Comparison of ENCODE assay signal across 17 cellular contexts in the genomic region with DNA sequence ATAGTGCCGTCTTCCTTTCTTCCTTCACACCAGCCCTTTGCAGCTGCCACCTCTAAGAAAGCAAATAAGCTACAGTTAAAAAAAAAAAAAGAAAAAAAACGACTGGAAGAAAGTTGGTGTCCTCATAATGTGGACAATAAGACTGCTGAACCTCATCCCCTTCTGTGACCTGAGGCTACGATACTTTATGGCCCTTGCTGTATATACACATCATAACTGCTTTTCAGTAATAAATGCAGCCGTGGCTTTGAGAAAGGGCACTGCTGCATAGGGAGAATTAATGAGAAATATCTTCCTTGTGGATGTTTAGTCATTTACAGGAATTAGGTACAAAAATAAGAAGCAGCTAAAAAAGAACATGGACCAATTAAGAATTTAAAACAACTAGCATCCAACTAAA.
DNase-seq lines count a peak whose midpoint lies in the region; ATAC-seq, FAIRE-seq and TF ChIP-seq lines count a peak whose summit lies in the region.
"Had no signal": no experiment of that assay in that cellular context is flagged by ENCODE, and none has a peak within 500 bp of the region (broad histone marks: within the 10 kb centered on the region; RNA-seq: fewer than 3 reads in every experiment).

No MANE protein-coding gene starts in this region.

- ATAC-seq in GM23338 = no peak
- no peak for ATAC-seq in pancreas
- ATAC-seq: HCT116 had no signal

- H3K27ac ChIP-seq in GM23338 (ENCODE audit: low read depth) (no peak overlapping the region), hepatocyte (no peak overlapping the region), pancreas (no peak overlapping the region)
- H3K27ac ChIP-seq: KMS-11 had no signal

- intact Hi-C loops in pancreas (cut with DNase I) = no loop called here

- no peaks in the 10 kb centered on the region for H3K36me3 Mint-ChIP-seq in GM23338 (ENCODE audit: low read depth)

- H3K36me3 ChIP-seq in GM23338 (ENCODE audit: insufficient read depth) (no peaks in the 10 kb centered on the region), hepatocyte (replicated peaks; ENCODE audit: insufficient read depth, low read depth) (no peaks in the 10 kb centered on the region), neuron (ENCODE audit: insufficient read depth, low read length) (no peaks in the 10 kb centered on the region), pancreas (no peaks in the 10 kb centered on the region)

- H3K79me2 ChIP-seq in GM23338 (replicated peaks; ENCODE audit: insufficient read depth) = no peaks in the 10 kb centered on the region
- H3K79me2 ChIP-seq in hepatocyte = no peaks in the 10 kb centered on the region

- H3K9me2 ChIP-seq in GM23338 (ENCODE audit: insufficient read depth) (no peaks in the 10 kb centered on the region), hepatocyte (replicated peaks; ENCODE audit: insufficient read depth) (no peaks in the 10 kb centered on the region)
- H3K9me2 ChIP-seq: SK-N-SH had no signal

- no peak for FAIRE-seq in pancreas (lab: Jason Lieb, UNC)

- peaks cover 20% of the 10 kb centered on the region for H3K4me1 Mint-ChIP-seq in GM23338
- H3K4me1 Mint-ChIP-seq: B cell had no signal

- H3K27me3 ChIP-seq in GM23338 (ENCODE audit: insufficient read depth) (no peaks in the 10 kb centered on the region), hepatocyte (no peaks in the 10 kb centered on the region), neuron (ENCODE audit: insufficient read depth, low read length) (no peaks in the 10 kb centered on the region), pancreas (no peaks in the 10 kb centered on the region)

- H3K9me3 Mint-ChIP-seq in GM23338 = peaks cover 2% of the 10 kb centered on the region; the same call in 1 of the 3 replicates

- H2AFZ ChIP-seq in GM23338 (peak overlapping the region; percentile 80; the same call in 1 of the 2 replicates), hepatocyte (no peak overlapping the region), neuron (ENCODE audit: low read depth, low read length) (no peak overlapping the region)

- TF ChIP-seq CTCF in GM23338 (conservative IDR thresholded peaks at IDR 0.05; ENCODE audit: low read depth in 2 of 2) = no peak
- no peak for TF ChIP-seq CTCF in hepatocyte (IDR thresholded peaks at IDR 0.05; ENCODE audit: poor library complexity)
- no peak for TF ChIP-seq CTCF in pancreas (IDR thresholded peaks at IDR 0.05)

- H3K4me3 Mint-ChIP-seq in GM23338 = no peak overlapping the region
- H3K4me3 Mint-ChIP-seq: B cell had no signal

- H3K4me1 ChIP-seq in GM23338 (ENCODE audit: insufficient read depth) (peaks cover 17% of the 10 kb centered on the region), hepatocyte (ENCODE audit: insufficient read depth) (no peaks in the 10 kb centered on the region), neuron (ENCODE audit: insufficient read depth, low read length) (peaks cover 85% of the 10 kb centered on the region), pancreas (no peaks in the 10 kb centered on the region)

- H4K20me1 ChIP-seq in GM23338 (replicated peaks; ENCODE audit: insufficient read depth) (no peaks in the 10 kb centered on the region), hepatocyte (ENCODE audit: insufficient read depth, poor library complexity, severe bottlenecking) (no peaks in the 10 kb centered on the region)

- DNase-seq in GM23338 (ENCODE audit: low spot score) (no peak), NCI-H2227 treated with DMSO at 0.1 percent for 48 hours (lab: John Stamatoyannopoulos, UW) (peak; percentile 49), hepatocyte (ENCODE audit: low spot score) (peak; percentile 10), NCI-H2081 treated with DMSO at 0.1 percent for 48 hours (lab: John Stamatoyannopoulos, UW) (no peak), pancreas (no peak), globus pallidus (ENCODE audit: low spot score) (no peak)
- DNase-seq: DND-41, NCI-H2029 treated with DMSO at 0.1 percent for 48 hours, NCI-H2171 treated with DMSO at 0.1 percent for 48 hours, NCI-H510A, NCI-H774, SHP77, SK-N-SH had no signal

- peaks cover 1% of the 10 kb centered on the region for H3K27me3 Mint-ChIP-seq in GM23338 (ENCODE audit: insufficient read depth, low read depth, poor library complexity)
- H3K27me3 Mint-ChIP-seq: B cell had no signal

- H3K9me3 ChIP-seq in hepatocyte (ENCODE audit: low read depth) (no peaks in the 10 kb centered on the region), neuron (ENCODE audit: low read length) (no peaks in the 10 kb centered on the region), pancreas (no peaks in the 10 kb centered on the region)
- H3K9me3 ChIP-seq: SK-N-SH had no signal

- H3K4me3 ChIP-seq in GM23338 = no peak overlapping the region
- no peak overlapping the region for H3K4me3 ChIP-seq in hepatocyte
- H3K4me3 ChIP-seq in neuron (ENCODE audit: low read length) = peak overlapping the region; percentile 18
- H3K4me3 ChIP-seq in pancreas = no peak overlapping the region

- H3F3A ChIP-seq in GM23338 (replicated peaks; ENCODE audit: low read depth) = no peaks in the 10 kb centered on the region

- peak overlapping the region; percentile 65; the same call in 1 of the 2 replicates for H3K27ac Mint-ChIP-seq in GM23338
- H3K27ac Mint-ChIP-seq: B cell had no signal

- WGBS in hepatocyte (ENCODE audit: low lambda C conversion rate, missing lambda C conversion rate) = 39% methylated on average over 4 of the region's 4 CpGs
- 71 to 76% methylated on average over 4 of the region's 4 CpGs for WGBS in pancreas, 2 donors

- H3K4me2 ChIP-seq in GM23338 (no peak overlapping the region), hepatocyte (no peak overlapping the region)
- H3K4me2 ChIP-seq: KMS-11, SK-N-SH had no signal

TF ChIP-seq in GM23338, 12 proteins besides CTCF, POLR2A, EP300 and RAD21:
- TF ChIP-seq ZNF331 (CRISPR knock-in tag; IDR thresholded peaks at IDR 0.05; ENCODE audit: low read depth) (no peak), EZH2phosphoT487 (IDR thresholded peaks at IDR 0.05; ENCODE audit: unreplicated experiment) (no peak), POLR2AphosphoS5 (IDR thresholded peaks at IDR 0.05; ENCODE audit: low read depth) (no peak), REST (IDR thresholded peaks at IDR 0.05; ENCODE audit: unreplicated experiment) (no peak)

Comparison
In these comparisons a context has a peak if more than half of its experiments do, and no peak if none do; other contexts are left out.
1. DNase-seq: peak in NCI-H2227 treated with DMSO at 0.1 percent for 48 hours (single experiment) and hepatocyte (single experiment); none in GM23338 (single experiment), NCI-H2081 treated with DMSO at 0.1 percent for 48 hours (single experiment), pancreas (0 of 6) and globus pallidus (single experiment).